Comparison of ENCODE assay signal across 2 cellular contexts in genomic region chr11:75345455-75346224, GRCh38.
TF ChIP-seq lines count a peak whose summit lies in the region.

No MANE protein-coding gene starts in this region.

TF ChIP-seq in GM12891, 5 proteins besides CTCF, POLR2A, EP300 and RAD21:
- no peak for TF ChIP-seq PAX5 (IDR thresholded peaks at IDR 0.05; ENCODE audit: insufficient read depth, low read length, severe bottlenecking)
- TF ChIP-seq POU2F2 (IDR thresholded peaks at IDR 0.05; ENCODE audit: low read depth, low read length), result no peak
- TF ChIP-seq POLR2AphosphoS5 (IDR thresholded peaks at IDR 0.05; ENCODE audit: low read depth, low read length), result no peak
- TF ChIP-seq TAF1 (IDR thresholded peaks at IDR 0.05; ENCODE audit: low read depth, low read length), result no peak
- TF ChIP-seq SPI1 (IDR thresholded peaks at IDR 0.05; ENCODE audit: low read depth, low read length), result no peak

TF ChIP-seq in H1, 55 proteins besides CTCF, POLR2A, EP300 and RAD21:
- no peak for TF ChIP-seq RBBP5 (IDR thresholded peaks at IDR 0.05; ENCODE audit: borderline replicate concordance, low read depth, low read length)
- TF ChIP-seq USF2 (IDR thresholded peaks at IDR 0.05; ENCODE audit: low read length), result no peak
- no peak for TF ChIP-seq SP1 (IDR thresholded peaks at IDR 0.05; ENCODE audit: low read depth, low read length)
- no peak for TF ChIP-seq SIX5 (IDR thresholded peaks at IDR 0.05; ENCODE audit: low read depth, low read length)
- no peak for TF ChIP-seq ZNF274 (IDR thresholded peaks at IDR 0.05; ENCODE audit: borderline replicate concordance, extremely low read depth, low read length)
- TF ChIP-seq TAF1 (IDR thresholded peaks at IDR 0.05; ENCODE audit: low read depth, low read length), result no peak
